1 cellular context compared by ENCODE assay signal in the genomic region with DNA sequence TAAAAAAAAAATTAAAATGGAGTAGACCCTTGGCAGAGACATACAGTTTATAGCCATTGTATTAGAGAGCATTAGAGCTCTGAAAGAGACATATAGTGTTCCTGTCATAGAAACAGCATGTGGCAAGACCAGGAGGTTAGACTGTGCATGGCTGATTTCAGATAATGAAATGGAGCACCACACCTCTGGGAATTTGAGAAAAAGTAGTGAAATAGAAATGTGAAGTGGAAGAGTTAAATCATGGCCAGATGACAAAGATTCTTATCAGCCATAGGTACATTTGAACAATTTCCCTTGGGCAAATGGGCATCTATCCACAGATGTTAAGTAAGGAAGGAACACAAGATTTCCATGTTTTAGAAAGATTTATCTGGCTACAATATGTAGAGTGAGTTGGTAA.
TF ChIP-seq lines count a peak whose summit lies in the region.

No MANE protein-coding gene starts in this region.

TF ChIP-seq in SK-N-SH treated with all-trans-retinoic acid at 6 μM for 48 hours, 23 proteins besides CTCF, POLR2A, EP300 and RAD21 (continued from another document):
- TF ChIP-seq TCF4 (CRISPR knock-in tag; IDR thresholded peaks at IDR 0.05; ENCODE audit: borderline replicate concordance) (no peak), RARB (CRISPR knock-in tag; IDR thresholded peaks at IDR 0.05) (no peak), PPARA (CRISPR knock-in tag; IDR thresholded peaks at IDR 0.05; ENCODE audit: borderline replicate concordance) (no peak), TOX (CRISPR knock-in tag; IDR thresholded peaks at IDR 0.05; ENCODE audit: borderline replicate concordance) (no peak), ZNF70 (CRISPR knock-in tag; IDR thresholded peaks at IDR 0.05) (no peak), ZC3H10 (CRISPR knock-in tag; IDR thresholded peaks at IDR 0.05) (no peak)
- TF ChIP-seq, protein P1, sequence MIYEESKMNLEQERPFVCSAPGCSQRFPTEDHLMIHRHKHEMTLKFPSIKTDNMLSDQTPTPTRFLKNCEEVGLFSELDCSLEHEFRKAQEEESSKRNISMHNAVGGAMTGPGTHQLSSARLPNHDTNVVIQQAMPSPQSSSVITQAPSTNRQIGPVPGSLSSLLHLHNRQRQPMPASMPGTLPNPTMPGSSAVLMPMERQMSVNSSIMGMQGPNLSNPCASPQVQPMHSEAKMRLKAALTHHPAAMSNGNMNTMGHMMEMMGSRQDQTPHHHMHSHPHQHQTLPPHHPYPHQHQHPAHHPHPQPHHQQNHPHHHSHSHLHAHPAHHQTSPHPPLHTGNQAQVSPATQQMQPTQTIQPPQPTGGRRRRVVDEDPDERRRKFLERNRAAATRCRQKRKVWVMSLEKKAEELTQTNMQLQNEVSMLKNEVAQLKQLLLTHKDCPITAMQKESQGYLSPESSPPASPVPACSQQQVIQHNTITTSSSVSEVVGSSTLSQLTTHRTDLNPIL (CRISPR knock-in tag; IDR thresholded peaks at IDR 0.05; ENCODE audit: low read depth): no peak
TF ChIP-seq in SK-N-SH treated with all-trans-retinoic acid at 6 μM for 48 hours: peak in this region for 0.
